ENCODE assay signal across 8 cellular contexts in genomic region chr15:74937602-74938371, GRCh38. TPM values are rescaled to one million over a fixed set of nuclear protein-coding genes. Genes with fewer than 3 reads are reported as not detected.
DNase-seq lines count a peak whose midpoint lies in the region; ATAC-seq and TF ChIP-seq lines count a peak whose summit lies in the region.

COX5A (minus strand) TSS chr15:74938073; CDS start chr15:74938014, 59 bp downstream.

- TF ChIP-seq CTCF in left ventricle myocardium inferior (IDR thresholded peaks at IDR 0.05; ENCODE audit: borderline replicate concordance) (peak; percentile 19), psoas muscle (IDR thresholded peaks at IDR 0.05) (no peak)

- peak within 1 kb of the TSS; percentile 82 for H3K4me3 ChIP-seq in left ventricle myocardium inferior
- peak within 1 kb of the TSS; percentile 99 for H3K4me3 ChIP-seq in psoas muscle
- H3K4me3 ChIP-seq in urinary bladder (ENCODE audit: low read depth, low read length), result peak within 1 kb of the TSS; percentile 98

- H3K4me1 Mint-ChIP-seq in T-helper 17 cell, result peaks cover 19% of the 10 kb centered on the region

- no peaks in the 10 kb centered on the region for H3K36me3 Mint-ChIP-seq in T-helper 17 cell (ENCODE audit: low read depth)

- H3K4me3 Mint-ChIP-seq in T-helper 17 cell, result peak within 1 kb of the TSS; percentile 91

- H3K27ac ChIP-seq in left ventricle myocardium inferior (replicated peaks), result peak within 1 kb of the TSS; percentile 97
- H3K27ac ChIP-seq in psoas muscle, result peak within 1 kb of the TSS; percentile 99
- H3K27ac ChIP-seq in urinary bladder (ENCODE audit: low read depth), result peak within 1 kb of the TSS; percentile 99

- H3K27me3 Mint-ChIP-seq in T-helper 17 cell, result no peaks in the 10 kb centered on the region

- H3K4me1 ChIP-seq in left ventricle myocardium inferior (peaks cover 53% of the 10 kb centered on the region), psoas muscle (peaks cover 30% of the 10 kb centered on the region), urinary bladder (ENCODE audit: insufficient read depth) (peaks cover 1% of the 10 kb centered on the region)

- peak; percentile 90 for ATAC-seq in GM18502 (IDR thresholded peaks at IDR 0.05; ENCODE audit: poor library complexity, unreplicated experiment)
- ATAC-seq in HG02938 (IDR thresholded peaks at IDR 0.05; ENCODE audit: unreplicated experiment), result peak; percentile 79
- ATAC-seq in T-helper 17 cell, result peak; percentile 97
- ATAC-seq in psoas muscle, result peak; percentile 95 to 98 (median 96)

- DNase-seq in NCI-H1694 (lab: John Stamatoyannopoulos, UW) (peak; percentile 83), T-helper 17 cell (peak; percentile 86 to 89 (median 88)), amygdala (lab: John Stamatoyannopoulos, UW) (peak in 55 of 56 donors; percentile 58 to 96 (median 88)), left ventricle myocardium inferior (peak; percentile 94), psoas muscle (peak; percentile 95 to 97)

- H3K27ac Mint-ChIP-seq in T-helper 17 cell, result peak within 1 kb of the TSS; percentile 79

- H3K9me3 ChIP-seq in T-helper 17 cell (ENCODE audit: control insufficient read depth, low read length, poor library complexity, severe bottlenecking) (no peaks in the 10 kb centered on the region), left ventricle myocardium inferior (replicated peaks) (no peaks in the 10 kb centered on the region), psoas muscle (no peaks in the 10 kb centered on the region)

- H3K36me3 ChIP-seq in left ventricle myocardium inferior, result peaks cover 6% of the 10 kb centered on the region
- peaks cover 0 to 6% of the 10 kb centered on the region in 2 donors for H3K36me3 ChIP-seq in psoas muscle (ENCODE audit: insufficient read depth in 1 of 2, low read depth in 1 of 2)
- no peaks in the 10 kb centered on the region for H3K36me3 ChIP-seq in urinary bladder (ENCODE audit: insufficient read depth)

- intact Hi-C loops in left ventricle myocardium inferior (cut with micrococcal nuclease) (no loop called here), psoas muscle (cut with DNase I) (loop anchor here in 1 of 2 donors (5.0 kb wide), 1 partner anchor 155 kb away; the partner anchor contains the start of gene CSK)

- no peaks in the 10 kb centered on the region for H3K27me3 ChIP-seq in left ventricle myocardium inferior (ENCODE audit: low read depth)
- no peaks in the 10 kb centered on the region for H3K27me3 ChIP-seq in psoas muscle (ENCODE audit: insufficient read depth in 3 of 3, low read length in 2 of 3)

- WGBS in psoas muscle, 3 donors, result 0 to 1% (median 0%) methylated on average over 66 to 84 of the region's 84 CpGs
- WGBS in urinary bladder, result under 1% methylated on average over 84 of the region's 84 CpGs

RNA-seq across cellular contexts. Expression of gene COX5A, which starts in this region (rescaled TPM):
- total RNA-seq in T-helper 17 cell (10 to 100 TPM; 56.1 to 72.9 TPM), left ventricle myocardium inferior (1,257 TPM), psoas muscle (100 to 1,000 TPM; 635 to 910 (median 767) TPM), urinary bladder (43.6 TPM)
- polyA plus RNA-seq in psoas muscle (1,000 to 10,000 TPM in 2 of 3 donors, 100 to 1,000 TPM in 1; 974 to 1,651 (median 1,366) TPM), urinary bladder (259 TPM)

Comparison
In these comparisons a context has a peak if more than half of its experiments do, and no peak if none do; other contexts are left out.
1. Peak in every context shown above with its lines: DNase-seq, ATAC-seq, H3K4me3 ChIP-seq and H3K27ac ChIP-seq.
2. RNA of gene COX5A (total RNA-seq): 1,257 TPM in left ventricle myocardium inferior (single experiment) and 635 to 910 TPM in psoas muscle; 56.1 to 72.9 TPM in T-helper 17 cell and 43.6 TPM in urinary bladder (single experiment); every median in the first group is over 4 times any median in the second.